Comparison of ENCODE assay signal across 8 cellular contexts in genomic region chr16:74667215-74667765, GRCh38. TPM values are rescaled to one million over a fixed set of nuclear protein-coding genes. Genes with fewer than 3 reads are reported as not detected.
DNase-seq lines count a peak whose midpoint lies in the region; FAIRE-seq and TF ChIP-seq lines count a peak whose summit lies in the region.

No MANE protein-coding gene starts in this region.

- peak overlapping the region in 2 of 4 donors; percentile 28 to 82 for H3K27ac ChIP-seq in Peyer's patch
- H3K27ac ChIP-seq in small intestine (ENCODE audit: low read depth in 1 of 2, low read length in 1 of 2): no peak overlapping the region

- H3K4me1 ChIP-seq in Peyer's patch (peaks cover 0 to 13% (median 7%) of the 10 kb centered on the region in 4 donors), small intestine (ENCODE audit: control insufficient read depth in 2 of 2, insufficient read depth in 1 of 2, low read depth in 1 of 2, low read length in 1 of 2) (no peaks in the 10 kb centered on the region)

- TF ChIP-seq CTCF in Peyer's patch (IDR thresholded peaks at IDR 0.05) (no peak), astrocyte of the spinal cord (IDR thresholded peaks at IDR 0.05; ENCODE audit: low read depth, low read length) (no peak)

- peak; percentile 55 for DNase-seq in activated CD4-positive, alpha-beta T cell treated with anti-CD3 and anti-CD28 coated beads for 48 hours
- DNase-seq in activated CD4-positive, alpha-beta T cell treated with anti-CD3 and anti-CD28 coated beads for 1 hour: no peak
- DNase-seq in Peyer's patch (peak; percentile 35 to 64 (median 62)), astrocyte of the spinal cord (ENCODE audit: low read depth, low spot score) (peak; percentile 36), iPS-NIHi7 (ENCODE audit: extremely low spot score) (peak; percentile 63), small intestine (peak; percentile 36), NCI-H2196 (lab: John Stamatoyannopoulos, UW; ENCODE audit: unreplicated experiment) (no peak), HuH-7 (ENCODE audit: low spot score) (no peak)

- in situ Hi-C loops in astrocyte of the spinal cord (cut with HindIII; ENCODE audit: low sequenced_read_pairs): no loop called here

- H3K27me3 ChIP-seq in Peyer's patch: no peaks in the 10 kb centered on the region
- no peaks in the 10 kb centered on the region for H3K27me3 ChIP-seq in small intestine (ENCODE audit: control insufficient read depth in 2 of 2, insufficient read depth in 2 of 2, low read length in 2 of 2)

- TF ChIP-seq POLR2A in Peyer's patch (IDR thresholded peaks at IDR 0.05): no peak

- H3K9me3 ChIP-seq in Peyer's patch (no peaks in the 10 kb centered on the region), small intestine (ENCODE audit: control insufficient read depth, low read depth) (no peaks in the 10 kb centered on the region)

- FAIRE-seq in small intestine (lab: Jason Lieb, UNC): no peak

- whole genome bisulfite sequencing in small intestine, 3 donors: 1 to 3% (median 2%) methylated on average over 24 of the region's 24 CpGs

- peaks cover 0 to 26% (median 0%) of the 10 kb centered on the region in 3 donors for H3K36me3 ChIP-seq in Peyer's patch
- peaks cover 2 to 9% of the 10 kb centered on the region in 2 donors for H3K36me3 ChIP-seq in small intestine (ENCODE audit: control insufficient read depth in 2 of 2, insufficient read depth in 2 of 2, low read length in 2 of 2)

- H3K4me3 ChIP-seq in Peyer's patch (peak overlapping the region; percentile 85 to 94 (median 90)), astrocyte of the spinal cord (ENCODE audit: low read depth, low read length) (peak overlapping the region; percentile 87), small intestine (ENCODE audit: low read depth in 1 of 2, low read length in 2 of 2) (peak overlapping the region; percentile 13 to 56)

RNA-seq across cellular contexts. Expression of gene RFWD3, which starts 0.6 kb away (rescaled TPM):
- 10 to 100 TPM; 13.7 to 33.8 (median 23.8) TPM for total RNA-seq in Peyer's patch
- polyA plus RNA-seq in small intestine: 10 to 100 TPM in 2 of 3 donors, 1 to 10 TPM in 1; 5.8 to 11.6 (median 10.6) TPM

RNA-seq across cellular contexts. Expression of gene MLKL, which starts 33.4 kb away (rescaled TPM):
- total RNA-seq in Peyer's patch: 10 to 100 TPM; 13.7 to 78.4 (median 22.5) TPM
- polyA plus RNA-seq in small intestine: 10 to 100 TPM in 2 of 3 donors, 1 to 10 TPM in 1; 6.5 to 18.9 (median 12.3) TPM

Comparison
In these comparisons a context has a peak if more than half of its experiments do, and no peak if none do; other contexts are left out.
1. DNase-seq: peak in activated CD4-positive, alpha-beta T cell treated with anti-CD3 and anti-CD28 coated beads for 48 hours (single experiment), Peyer's patch (3 of 3), astrocyte of the spinal cord (single experiment), iPS-NIHi7 (single experiment) and small intestine (single experiment); none in activated CD4-positive, alpha-beta T cell treated with anti-CD3 and anti-CD28 coated beads for 1 hour (single experiment), NCI-H2196 (single experiment) and HuH-7 (single experiment).
2. H3K4me3 ChIP-seq: peak in every context shown above with its lines; median percentile 90 in Peyer's patch; 87 in astrocyte of the spinal cord; 34 in small intestine.